Comparison of ENCODE assay signal across 20 cellular contexts in genomic region chr1:30848130-30848529, GRCh38.
DNase-seq lines count a peak whose midpoint lies in the region; ATAC-seq and TF ChIP-seq lines count a peak whose summit lies in the region.
"Had no signal": no experiment of that assay in that cellular context is flagged by ENCODE, and none has a peak within 500 bp of the region (broad histone marks: within the 10 kb centered on the region; RNA-seq: fewer than 3 reads in every experiment).

No MANE protein-coding gene starts in this region.

- 65 to 78% methylated on average over 5 of the region's 5 CpGs for WGBS in body of pancreas, 2 donors
- WGBS in right lobe of liver (ENCODE audit: insufficient coverage, low coverage, low lambda C conversion rate, missing lambda C conversion rate): 0% methylated on average over 1 of the region's 5 CpGs
- WGBS in spleen, 5 donors: 60 to 83% (median 70%) methylated on average over 2 to 5 of the region's 5 CpGs

- DNase-seq in Calu3 (no peak), body of pancreas (no peak), right lobe of liver (no peak), spleen (no peak)
- DNase-seq: ACHN; activated B cell treated with CpG ODN at 0.5 μM for 24 hours; cerebellar nuclear complex; DMS79; NCI-H2029 treated with DMSO at 0.1 percent for 48 hours; OCI-M1; stimulated activated naive CD8-positive, alpha-beta T cell treated with anti-CD3 and anti-CD28 coated beads, Interleukin-15, amount 100 ng/mL, for 72 hours; T1000 had no signal

- BruUV-seq in Calu3 (replicated peaks; lab: Mats Ljungman, UMichigan): no TSS peak

- no peaks in the 10 kb centered on the region for H3K27me3 ChIP-seq in body of pancreas
- no peaks in the 10 kb centered on the region for H3K27me3 ChIP-seq in right lobe of liver
- H3K27me3 ChIP-seq in spleen (replicated peaks in 1 of 7): peaks cover 0 to 64% (median 0%) of the 10 kb centered on the region in 7 donors
- H3K27me3 ChIP-seq: ascending aorta had no signal

- peak overlapping the region; percentile 83 for H3K27ac Mint-ChIP-seq in Calu3 (ENCODE audit: unreplicated experiment)
- H3K27ac Mint-ChIP-seq: activated B cell treated with CpG ODN at 0.5 μM for 24 hours; activated naive CD4-positive, alpha-beta T cell treated with anti-CD3 and anti-CD28 coated beads, Interleukin-2, amount 50 U/mL, for 72 hours; activated T-helper 2 cell treated with anti-CD3 and anti-CD28 coated beads, Interferon-gamma antibody, Interleukin-2, Interleukin-4, amounts not matched to agents 10 μg/mL and 5 μg/mL and 100 μg/mL, durations not matched to agents 14 hours and 24 hours and 36 hours; stimulated activated naive CD8-positive, alpha-beta T cell treated with anti-CD3 and anti-CD28 coated beads, Interleukin-15, amount 100 ng/mL, for 72 hours had no signal

- ATAC-seq in body of pancreas: no peak
- ATAC-seq in right lobe of liver: no peak
- no peak for ATAC-seq in GM19455 (IDR thresholded peaks at IDR 0.05; ENCODE audit: unreplicated experiment)
- no peak for ATAC-seq in HG02623 (IDR thresholded peaks at IDR 0.05; ENCODE audit: unreplicated experiment)
- ATAC-seq in HG03460 (IDR thresholded peaks at IDR 0.05; ENCODE audit: unreplicated experiment): no peak
- ATAC-seq: activated naive CD4-positive, alpha-beta T cell treated with anti-CD3 and anti-CD28 coated beads, Interleukin-2, amount 50 U/mL, for 72 hours; stimulated activated naive CD8-positive, alpha-beta T cell treated with anti-CD3 and anti-CD28 coated beads, Interleukin-15, amount 100 ng/mL, for 72 hours had no signal

- peaks cover 29% of the 10 kb centered on the region for H3K4me1 Mint-ChIP-seq in Calu3 (ENCODE audit: low read depth, unreplicated experiment)
- H3K4me1 Mint-ChIP-seq: activated B cell treated with CpG ODN at 0.5 μM for 24 hours; stimulated activated naive CD8-positive, alpha-beta T cell treated with anti-CD3 and anti-CD28 coated beads, Interleukin-15, amount 100 ng/mL, for 72 hours had no signal

- H3K27me3 Mint-ChIP-seq in Calu3 (ENCODE audit: unreplicated experiment): peaks cover 3% of the 10 kb centered on the region

- intact Hi-C loops in Calu3 (cut with micrococcal nuclease; ENCODE audit: unreplicated experiment): no loop called here
- intact Hi-C loops in body of pancreas (cut with DNase I): no loop called here
- intact Hi-C loops in right lobe of liver (cut with DNase I): no loop called here
- intact Hi-C loops in spleen (cut with DNase I; ENCODE audit: low total_unique reads): no loop called here

- peaks cover 12% of the 10 kb centered on the region for H3K36me3 Mint-ChIP-seq in Calu3 (ENCODE audit: insufficient read depth, unreplicated experiment)
- H3K36me3 Mint-ChIP-seq: activated naive CD4-positive, alpha-beta T cell treated with anti-CD3 and anti-CD28 coated beads, Interleukin-2, amount 50 U/mL, for 72 hours had no signal

- H3K9me3 ChIP-seq in body of pancreas (no peaks in the 10 kb centered on the region), right lobe of liver (no peaks in the 10 kb centered on the region), spleen (no peaks in the 10 kb centered on the region)
- H3K9me3 ChIP-seq: ascending aorta, HAP-1 had no signal

- H3K4me3 ChIP-seq in body of pancreas: no peak overlapping the region
- no peak overlapping the region for H3K4me3 ChIP-seq in right lobe of liver
- no peak overlapping the region for H3K4me3 ChIP-seq in spleen
- H3K4me3 ChIP-seq: ascending aorta, HAP-1 had no signal

- H3K9me3 Mint-ChIP-seq in Calu3 (ENCODE audit: low read depth, unreplicated experiment): no peaks in the 10 kb centered on the region
- H3K9me3 Mint-ChIP-seq: activated B cell treated with CpG ODN at 0.5 μM for 24 hours; activated naive CD4-positive, alpha-beta T cell treated with anti-CD3 and anti-CD28 coated beads, Interleukin-2, amount 50 U/mL, for 72 hours; activated T-helper 2 cell treated with anti-CD3 and anti-CD28 coated beads, Interferon-gamma antibody, Interleukin-2, Interleukin-4, amounts not matched to agents 10 μg/mL and 5 μg/mL and 100 μg/mL, durations not matched to agents 14 hours and 24 hours and 36 hours; stimulated activated naive CD8-positive, alpha-beta T cell treated with anti-CD3 and anti-CD28 coated beads, Interleukin-15, amount 100 ng/mL, for 72 hours had no signal

- TF ChIP-seq CTCF in Calu3 (IDR thresholded peaks at IDR 0.05; ENCODE audit: unreplicated experiment) (no peak), body of pancreas (IDR thresholded peaks at IDR 0.05) (no peak), right lobe of liver (IDR thresholded peaks at IDR 0.05) (no peak), spleen (IDR thresholded peaks at IDR 0.05 in 8 of 11, conservative IDR thresholded peaks at IDR 0.05 in 3 of 11) (no peak)

- H3K36me3 ChIP-seq in body of pancreas (replicated peaks in 1 of 2; ENCODE audit: insufficient read depth in 1 of 2, low read depth in 2 of 2) (no peaks in the 10 kb centered on the region), right lobe of liver (no peaks in the 10 kb centered on the region), spleen (no peaks in the 10 kb centered on the region)
- H3K36me3 ChIP-seq: ascending aorta, HAP-1 had no signal

- H3K4me1 ChIP-seq in body of pancreas (peaks cover 11% of the 10 kb centered on the region), right lobe of liver (no peaks in the 10 kb centered on the region), spleen (peaks cover 0 to 62% (median 22%) of the 10 kb centered on the region in 6 donors)
- H3K4me1 ChIP-seq: ascending aorta had no signal

- H3K27ac ChIP-seq in body of pancreas (peak overlapping the region in 3 of 4 donors; percentile 73 to 77 (median 75)), right lobe of liver (peak overlapping the region in 2 of 3 donors; percentile 31 to 49), spleen (peak overlapping the region in 7 of 8 donors; percentile 46 to 78 (median 66))
- H3K27ac ChIP-seq: ascending aorta, epithelial cell of prostate had no signal

- no peak overlapping the region for H3K4me3 Mint-ChIP-seq in Calu3 (ENCODE audit: low read depth, unreplicated experiment)
- H3K4me3 Mint-ChIP-seq: activated B cell treated with CpG ODN at 0.5 μM for 24 hours; stimulated activated naive CD8-positive, alpha-beta T cell treated with anti-CD3 and anti-CD28 coated beads, Interleukin-15, amount 100 ng/mL, for 72 hours had no signal

- TF ChIP-seq POLR2A in body of pancreas (IDR thresholded peaks at IDR 0.05) (no peak), right lobe of liver (IDR thresholded peaks at IDR 0.05) (no peak), spleen (IDR thresholded peaks at IDR 0.05) (no peak)

- CTCF ChIA-PET in Calu3 (lab: Charles Lee): interaction anchor here (0.6 to 1.5 kb wide), 4 partner anchors 18 to 763 kb away, joined by 3 to 5 read pairs (median 3); no protein-coding TSS in a partner anchor
